In genomic region chr22:46652930-46653331, GRCh38 we compare ENCODE assay signal across 11 cellular contexts. TPM values are rescaled to one million over a fixed set of nuclear protein-coding genes. Genes with fewer than 3 reads are reported as not detected.
DNase-seq lines count a peak whose midpoint lies in the region; ATAC-seq and TF ChIP-seq lines count a peak whose summit lies in the region.
"Had no signal": no experiment of that assay in that cellular context is flagged by ENCODE, and none has a peak within 500 bp of the region (broad histone marks: within the 10 kb centered on the region; RNA-seq: fewer than 3 reads in every experiment).

No MANE protein-coding gene starts in this region.

- H3K9me3 ChIP-seq in left ventricle myocardium inferior (replicated peaks) (no peaks in the 10 kb centered on the region), skeletal muscle tissue (ENCODE audit: control insufficient read depth in 3 of 3, low read length in 3 of 3) (no peaks in the 10 kb centered on the region), MM.1S (replicated peaks; ENCODE audit: insufficient read depth, low read length) (no peaks in the 10 kb centered on the region)

- no peak overlapping the region for H3K4me3 Mint-ChIP-seq in activated CD8-positive, alpha-beta T cell treated with anti-CD3 and anti-CD28 coated beads, Interleukin-2, amount 10 ng/mL, durations not matched to agents 7 days and 5 days

- peak overlapping the region; percentile 28 for H3K27ac Mint-ChIP-seq in activated CD8-positive, alpha-beta T cell treated with anti-CD3 and anti-CD28 coated beads, Interleukin-2, amount 10 ng/mL, durations not matched to agents 7 days and 5 days

- no peaks in the 10 kb centered on the region for H3K79me2 ChIP-seq in MM.1S (ENCODE audit: low read length)

- H4K20me1 ChIP-seq in MM.1S (ENCODE audit: insufficient read depth, low read length) = no peaks in the 10 kb centered on the region

- no peaks in the 10 kb centered on the region for H3K27me3 ChIP-seq in left ventricle myocardium inferior (ENCODE audit: low read depth)
- no peaks in the 10 kb centered on the region for H3K27me3 ChIP-seq in skeletal muscle tissue (ENCODE audit: control insufficient read depth in 3 of 3, insufficient read depth in 3 of 3, low read length in 3 of 3)
- H3K27me3 ChIP-seq in MM.1S (replicated peaks; ENCODE audit: insufficient read depth, low read length) = no peaks in the 10 kb centered on the region

- H3K9me2 ChIP-seq in MM.1S (replicated peaks; ENCODE audit: insufficient read depth, low read length) = no peaks in the 10 kb centered on the region

- no peak overlapping the region for H2AFZ ChIP-seq in MM.1S (ENCODE audit: low read length)

- peaks cover 29% of the 10 kb centered on the region for H3K4me1 Mint-ChIP-seq in activated CD8-positive, alpha-beta T cell treated with anti-CD3 and anti-CD28 coated beads, Interleukin-2, amount 10 ng/mL, durations not matched to agents 7 days and 5 days (ENCODE audit: low read depth)

- H3K36me3 Mint-ChIP-seq in activated CD8-positive, alpha-beta T cell treated with anti-CD3 and anti-CD28 coated beads, Interleukin-2, amount 10 ng/mL, durations not matched to agents 7 days and 5 days (ENCODE audit: low read depth) = no peaks in the 10 kb centered on the region

- peak overlapping the region in 2 of 3 donors; percentile 45 to 66 for H3K9ac ChIP-seq in skeletal muscle tissue (ENCODE audit: low read depth in 1 of 3, low read length in 3 of 3)
- H3K9ac ChIP-seq in MM.1S (ENCODE audit: low read length) = no peak overlapping the region

- H3K27me3 Mint-ChIP-seq in activated CD8-positive, alpha-beta T cell treated with anti-CD3 and anti-CD28 coated beads, Interleukin-2, amount 10 ng/mL, durations not matched to agents 7 days and 5 days (ENCODE audit: low read depth) = no peaks in the 10 kb centered on the region

- ATAC-seq in activated CD8-positive, alpha-beta T cell treated with anti-CD3 and anti-CD28 coated beads, Interleukin-2, amount 10 ng/mL, durations not matched to agents 7 days and 5 days = no peak
- ATAC-seq: Panc1 had no signal

- H3K27ac ChIP-seq in left ventricle myocardium inferior (replicated peaks) = peak overlapping the region; percentile 96
- H3K27ac ChIP-seq in skeletal muscle tissue (ENCODE audit: low read depth, low read length) = peak overlapping the region; percentile 44
- H3K27ac ChIP-seq in MM.1S (ENCODE audit: low read length) = no peak overlapping the region

- H3K9me3 Mint-ChIP-seq in activated CD8-positive, alpha-beta T cell treated with anti-CD3 and anti-CD28 coated beads, Interleukin-2, amount 10 ng/mL, durations not matched to agents 7 days and 5 days (ENCODE audit: insufficient read depth) = no peaks in the 10 kb centered on the region

- TF ChIP-seq CTCF in left ventricle myocardium inferior (IDR thresholded peaks at IDR 0.05; ENCODE audit: borderline replicate concordance) = no peak
- no peak for TF ChIP-seq CTCF in MM.1S (IDR thresholded peaks at IDR 0.05; ENCODE audit: low read length)

- H3K36me3 ChIP-seq in left ventricle myocardium inferior (no peaks in the 10 kb centered on the region), skeletal muscle tissue (ENCODE audit: control insufficient read depth in 3 of 3, insufficient read depth in 3 of 3, low read length in 3 of 3) (no peaks in the 10 kb centered on the region), MM.1S (replicated peaks; ENCODE audit: insufficient read depth, low read length) (no peaks in the 10 kb centered on the region)

- CTCF ChIA-PET in activated CD8-positive, alpha-beta T cell treated with anti-CD3 and anti-CD28 coated beads, Interleukin-2, amount 10 ng/mL, durations not matched to agents 7 days and 5 days (lab: Charles Lee) = interaction anchor here (1.4 kb wide), 1 partner anchor 90 kb away, joined by 4 read pairs; no protein-coding TSS in a partner anchor
- CTCF ChIA-PET in HEK293T (lab: Yijun Ruan, JAX) = no interaction called here

- DNase-seq in HuH-7 (ENCODE audit: low spot score) = peak; percentile 79
- DNase-seq in activated CD8-positive, alpha-beta T cell treated with anti-CD3 and anti-CD28 coated beads, Interleukin-2, amount 10 ng/mL, durations not matched to agents 7 days and 5 days = no peak
- DNase-seq in left ventricle myocardium inferior = peak; percentile 47
- no peak for DNase-seq in HEK293T (ENCODE audit: extremely low spot score)
- no peak for DNase-seq in Kasumi-1 (lab: John Stamatoyannopoulos, UW)
- no peak for DNase-seq in HPDE6-E6E7 (ENCODE audit: extremely low spot score)
- no peak for DNase-seq in MM.1S
- DNase-seq: GF-D8, posterior cingulate gyrus had no signal

- H3K4me3 ChIP-seq in left ventricle myocardium inferior (peak overlapping the region; percentile 51), skeletal muscle tissue (ENCODE audit: low read length in 3 of 3) (no peak overlapping the region), MM.1S (ENCODE audit: low read length) (no peak overlapping the region)

- POLR2A ChIA-PET in activated CD8-positive, alpha-beta T cell treated with anti-CD3 and anti-CD28 coated beads, Interleukin-2, amount 10 ng/mL, durations not matched to agents 7 days and 5 days (lab: Charles Lee) = interaction anchor here (1.1 kb wide), 1 partner anchor 39 kb away, joined by 3 read pairs; no protein-coding TSS in a partner anchor
- POLR2A ChIA-PET in HEK293T (lab: Yijun Ruan, JAX) = no interaction called here

- no peak overlapping the region for H3K4me2 ChIP-seq in MM.1S (ENCODE audit: low read depth, low read length)

- no peaks in the 10 kb centered on the region for H3F3A ChIP-seq in MM.1S (ENCODE audit: insufficient read depth, low read length)

- H3K4me1 ChIP-seq in left ventricle myocardium inferior = peaks cover 97% of the 10 kb centered on the region
- H3K4me1 ChIP-seq in skeletal muscle tissue (ENCODE audit: control insufficient read depth in 3 of 3, insufficient read depth in 3 of 3, low read length in 3 of 3) = peaks cover 47 to 59% (median 58%) of the 10 kb centered on the region in 3 donors
- peaks cover 6% of the 10 kb centered on the region for H3K4me1 ChIP-seq in MM.1S (ENCODE audit: low read length)

- intact Hi-C loops in left ventricle myocardium inferior (cut with micrococcal nuclease) = no loop called here

TF ChIP-seq in HEK293T, 16 proteins besides CTCF, POLR2A, EP300 and RAD21:
- no peak for TF ChIP-seq ELF4 (IDR thresholded peaks at IDR 0.05)
- TF ChIP-seq L3MBTL2 (conservative IDR thresholded peaks at IDR 0.05) = no peak
- TF ChIP-seq NFRKB (IDR thresholded peaks at IDR 0.05) = no peak
- TF ChIP-seq HDGF (IDR thresholded peaks at IDR 0.05; ENCODE audit: borderline replicate concordance) = no peak
- TF ChIP-seq BHLHE40 (IDR thresholded peaks at IDR 0.05; ENCODE audit: borderline replicate concordance) = no peak
- TF ChIP-seq SUZ12 (IDR thresholded peaks at IDR 0.05) = no peak
- TF ChIP-seq CTBP1 (IDR thresholded peaks at IDR 0.05; ENCODE audit: borderline replicate concordance) = no peak
- TF ChIP-seq LEF1 (IDR thresholded peaks at IDR 0.05; ENCODE audit: borderline replicate concordance) = no peak
- no peak for TF ChIP-seq ZNF384 (IDR thresholded peaks at IDR 0.05)
- TF ChIP-seq FOXM1 (IDR thresholded peaks at IDR 0.05; ENCODE audit: borderline replicate concordance) = no peak
- no peak for TF ChIP-seq TARDBP (IDR thresholded peaks at IDR 0.05)
- no peak for TF ChIP-seq SP1 (IDR thresholded peaks at IDR 0.05)
- TF ChIP-seq ARNT (IDR thresholded peaks at IDR 0.05) = no peak
- no peak for TF ChIP-seq FOXA1 (IDR thresholded peaks at IDR 0.05)
TF ChIP-seq in HEK293T: peak in this region for 0.

RNA-seq across cellular contexts. Expression of gene GRAMD4, which starts 32.7 kb away (rescaled TPM):
- 10 to 100 TPM; 41.2 to 42.1 TPM for total RNA-seq in activated CD8-positive, alpha-beta T cell treated with anti-CD3 and anti-CD28 coated beads, Interleukin-2, amount 10 ng/mL, durations not matched to agents 7 days and 5 days
- 77.6 TPM for total RNA-seq in left ventricle myocardium inferior
- 26.1 TPM for total RNA-seq in skeletal muscle tissue

Comparison
In these comparisons a context has a peak if more than half of its experiments do, and no peak if none do; other contexts are left out.
1. DNase-seq: peak in HuH-7 (single experiment) and left ventricle myocardium inferior (single experiment); none in activated CD8-positive, alpha-beta T cell treated with anti-CD3 and anti-CD28 coated beads, Interleukin-2, amount 10 ng/mL, durations not matched to agents 7 days and 5 days (single experiment), HEK293T (single experiment), Kasumi-1 (0 of 2), HPDE6-E6E7 (single experiment) and MM.1S (single experiment).